ENCODE assay signal across 1 cellular context in the genomic region with DNA sequence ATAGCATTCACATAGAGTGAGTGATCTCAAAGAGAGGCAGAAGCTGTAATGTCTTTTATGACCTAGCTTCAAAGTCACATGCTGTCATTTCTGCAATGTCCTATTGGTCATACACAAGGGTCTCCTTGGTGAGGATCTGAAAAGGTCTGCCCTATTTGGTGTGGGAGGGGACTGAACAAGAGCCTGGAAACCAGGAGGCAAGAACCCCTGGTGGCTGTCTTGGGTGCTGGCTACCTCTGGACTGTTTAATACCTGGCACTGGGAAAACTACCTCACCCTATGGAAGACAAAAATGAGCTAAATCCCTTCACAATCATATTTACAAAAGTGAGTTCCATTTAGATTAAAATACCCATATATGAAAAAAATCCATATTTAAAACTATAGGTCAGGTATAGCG.
TF ChIP-seq lines count a peak whose summit lies in the region.

No MANE protein-coding gene starts in this region.

TF ChIP-seq in HCT116, 20 proteins besides CTCF, POLR2A, EP300 and RAD21 (continued from another document):
- TF ChIP-seq, protein P1, sequence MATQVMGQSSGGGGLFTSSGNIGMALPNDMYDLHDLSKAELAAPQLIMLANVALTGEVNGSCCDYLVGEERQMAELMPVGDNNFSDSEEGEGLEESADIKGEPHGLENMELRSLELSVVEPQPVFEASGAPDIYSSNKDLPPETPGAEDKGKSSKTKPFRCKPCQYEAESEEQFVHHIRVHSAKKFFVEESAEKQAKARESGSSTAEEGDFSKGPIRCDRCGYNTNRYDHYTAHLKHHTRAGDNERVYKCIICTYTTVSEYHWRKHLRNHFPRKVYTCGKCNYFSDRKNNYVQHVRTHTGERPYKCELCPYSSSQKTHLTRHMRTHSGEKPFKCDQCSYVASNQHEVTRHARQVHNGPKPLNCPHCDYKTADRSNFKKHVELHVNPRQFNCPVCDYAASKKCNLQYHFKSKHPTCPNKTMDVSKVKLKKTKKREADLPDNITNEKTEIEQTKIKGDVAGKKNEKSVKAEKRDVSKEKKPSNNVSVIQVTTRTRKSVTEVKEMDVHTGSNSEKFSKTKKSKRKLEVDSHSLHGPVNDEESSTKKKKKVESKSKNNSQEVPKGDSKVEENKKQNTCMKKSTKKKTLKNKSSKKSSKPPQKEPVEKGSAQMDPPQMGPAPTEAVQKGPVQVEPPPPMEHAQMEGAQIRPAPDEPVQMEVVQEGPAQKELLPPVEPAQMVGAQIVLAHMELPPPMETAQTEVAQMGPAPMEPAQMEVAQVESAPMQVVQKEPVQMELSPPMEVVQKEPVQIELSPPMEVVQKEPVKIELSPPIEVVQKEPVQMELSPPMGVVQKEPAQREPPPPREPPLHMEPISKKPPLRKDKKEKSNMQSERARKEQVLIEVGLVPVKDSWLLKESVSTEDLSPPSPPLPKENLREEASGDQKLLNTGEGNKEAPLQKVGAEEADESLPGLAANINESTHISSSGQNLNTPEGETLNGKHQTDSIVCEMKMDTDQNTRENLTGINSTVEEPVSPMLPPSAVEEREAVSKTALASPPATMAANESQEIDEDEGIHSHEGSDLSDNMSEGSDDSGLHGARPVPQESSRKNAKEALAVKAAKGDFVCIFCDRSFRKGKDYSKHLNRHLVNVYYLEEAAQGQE (IDR thresholded peaks at IDR 0.05; ENCODE audit: low read depth) = no peak
- TF ChIP-seq CEBPB (IDR thresholded peaks at IDR 0.05; ENCODE audit: low read depth) (no peak), JUND (IDR thresholded peaks at IDR 0.05) (no peak), ELF1 (IDR thresholded peaks at IDR 0.05; ENCODE audit: borderline replicate concordance, low read depth) (no peak)
- TF ChIP-seq, protein P2, sequence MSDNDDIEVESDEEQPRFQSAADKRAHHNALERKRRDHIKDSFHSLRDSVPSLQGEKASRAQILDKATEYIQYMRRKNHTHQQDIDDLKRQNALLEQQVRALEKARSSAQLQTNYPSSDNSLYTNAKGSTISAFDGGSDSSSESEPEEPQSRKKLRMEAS (IDR thresholded peaks at IDR 0.05) = no peak
